In the genomic region with DNA sequence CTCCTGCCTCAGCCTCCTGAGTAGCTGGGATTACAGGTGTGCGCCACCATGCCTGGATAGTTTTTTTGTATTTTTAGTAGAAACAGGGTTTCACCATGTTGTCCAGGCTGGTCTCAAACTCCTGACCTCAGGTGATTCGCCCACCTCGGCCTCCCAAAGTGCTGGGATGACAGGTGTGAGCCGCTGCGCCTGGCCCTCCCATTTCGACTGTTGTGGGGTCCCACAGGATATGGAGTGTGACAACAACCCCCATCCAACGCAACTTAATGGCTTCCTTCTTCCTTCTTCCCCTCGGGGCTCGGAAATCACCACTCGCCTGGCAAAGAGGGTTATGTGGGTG, we compare ENCODE assay signal across 7 cellular contexts. TPM values are rescaled to one million over a fixed set of nuclear protein-coding genes. Genes with fewer than 3 reads are reported as not detected.
DNase-seq lines count a peak whose midpoint lies in the region; ATAC-seq, FAIRE-seq and TF ChIP-seq lines count a peak whose summit lies in the region.
"Not testable (repeated sequence)": the region's sequence is repeated elsewhere in the genome, so short reads cannot be mapped to it uniquely, and the experiment has no call there.

No MANE protein-coding gene starts in this region.

- H3K36me3 ChIP-seq in DOHH2 (ENCODE audit: control insufficient read depth, low read length); OCI-LY7 (ENCODE audit: insufficient read depth, low read length); liver (ENCODE audit: control insufficient read depth in 4 of 4, insufficient read depth in 3 of 4, low read depth in 1 of 4, low read length in 3 of 4); pancreas; transverse colon: not testable (repeated sequence)

- not testable (repeated sequence) for H4K20me1 ChIP-seq in DOHH2 (ENCODE audit: control insufficient read depth, insufficient read depth, low read depth, low read length); OCI-LY7 (ENCODE audit: insufficient read depth, low read length)

- peak overlapping the region; percentile 14; the same call in 1 of the 2 replicates for H3K4me3 ChIP-seq in DOHH2 (ENCODE audit: low read length)
- H3K4me3 ChIP-seq in OCI-LY7 (ENCODE audit: low read depth, low read length, poor library complexity, severe bottlenecking); liver (ENCODE audit: low read depth in 1 of 3, low read length in 3 of 3); pancreas; transverse colon: not testable (repeated sequence)

- H3K4me3 Mint-ChIP-seq in MCF 10A (ENCODE audit: unreplicated experiment): not testable (repeated sequence)

- FAIRE-seq in pancreas (lab: Jason Lieb, UNC): not testable (repeated sequence)

- intact Hi-C loops in OCI-LY7 (cut with micrococcal nuclease; ENCODE audit: unreplicated experiment); MCF 10A (cut with micrococcal nuclease); pancreas (cut with DNase I); transverse colon (cut with DNase I; ENCODE audit: low total_unique reads): not testable (repeated sequence)

- peak overlapping the region; percentile 39; the same call in 1 of the 2 replicates for H2AFZ ChIP-seq in OCI-LY7 (ENCODE audit: low read length)

- peak overlapping the region; percentile 22; the same call in 1 of the 2 replicates for H3K27ac ChIP-seq in DOHH2 (ENCODE audit: low read depth, low read length)
- not testable (repeated sequence) for H3K27ac ChIP-seq in OCI-LY7 (ENCODE audit: low read depth, low read length, poor library complexity, severe bottlenecking)
- peak overlapping the region; percentile 81 for H3K27ac ChIP-seq in epithelial cell of prostate
- peak overlapping the region; percentile 71 to 85 for H3K27ac ChIP-seq in liver (ENCODE audit: low read depth in 1 of 2, low read length in 2 of 2)
- peak overlapping the region; percentile 68 to 82 (median 80) for H3K27ac ChIP-seq in pancreas
- H3K27ac ChIP-seq in transverse colon: peak overlapping the region; percentile 65 to 80 (median 74)

- not testable (repeated sequence) for TF ChIP-seq EP300 in transverse colon (IDR thresholded peaks at IDR 0.05; ENCODE audit: low read depth)

- not testable (repeated sequence) for TF ChIP-seq CTCF in DOHH2 (IDR thresholded peaks at IDR 0.05; ENCODE audit: low read depth, low read length, poor library complexity, severe bottlenecking); OCI-LY7 (conservative IDR thresholded peaks at IDR 0.05; ENCODE audit: low read length); MCF 10A (IDR thresholded peaks at IDR 0.05; ENCODE audit: unreplicated experiment); liver (IDR thresholded peaks at IDR 0.05; ENCODE audit: low read depth, low read length, missing input control); pancreas (IDR thresholded peaks at IDR 0.05); transverse colon (IDR thresholded peaks at IDR 0.05)

- H3K36me3 Mint-ChIP-seq in MCF 10A (ENCODE audit: insufficient read depth, unreplicated experiment): peaks cover 15% of the 10 kb centered on the region

- not testable (repeated sequence) for H3K9ac ChIP-seq in liver (ENCODE audit: low read depth in 1 of 2, low read length in 2 of 2)

- peak overlapping the region; percentile 90 for H3K27ac Mint-ChIP-seq in MCF 10A (ENCODE audit: low read depth, unreplicated experiment)

- BruUV-seq in OCI-LY7 (replicated peaks; lab: Mats Ljungman, UMichigan); MCF 10A (replicated peaks; lab: Mats Ljungman, UMichigan): not testable (repeated sequence)

- TF ChIP-seq RAD21 in liver (IDR thresholded peaks at IDR 0.05): not testable (repeated sequence)

- DNase-seq in OCI-LY7 (ENCODE audit: low spot score); MCF 10A (ENCODE audit: unreplicated experiment); epithelial cell of prostate (ENCODE audit: low read depth, low spot score); pancreas; transverse colon: not testable (repeated sequence)

- H3K79me2 ChIP-seq in DOHH2 (ENCODE audit: control insufficient read depth, low read length); OCI-LY7 (ENCODE audit: insufficient read depth, low read depth, low read length): not testable (repeated sequence)

- H3K4me1 Mint-ChIP-seq in MCF 10A (ENCODE audit: insufficient read depth, unreplicated experiment): peaks cover 37% of the 10 kb centered on the region

- 71% methylated on average over 10 of the region's 10 CpGs for WGBS in liver
- WGBS in pancreas, 2 donors: 67 to 72% methylated on average over 10 of the region's 10 CpGs
- WGBS in transverse colon (ENCODE audit: low coverage in 1 of 2), 2 donors: 77% methylated on average over 10 of the region's 10 CpGs; no CpG with 5 or more reads in 1 of the 2 donors

- H3K9me3 ChIP-seq in DOHH2 (ENCODE audit: control insufficient read depth, insufficient read depth, low read length); OCI-LY7 (ENCODE audit: low read length); liver (ENCODE audit: control insufficient read depth in 4 of 4, low read length in 3 of 4); pancreas; transverse colon: not testable (repeated sequence)

- H3K4me2 ChIP-seq in DOHH2 (ENCODE audit: low read length): peak overlapping the region; percentile 49
- H3K4me2 ChIP-seq in OCI-LY7 (ENCODE audit: low read length): not testable (repeated sequence)

- H3K27me3 Mint-ChIP-seq in MCF 10A (ENCODE audit: insufficient read depth, unreplicated experiment): not testable (repeated sequence)

- not testable (repeated sequence) for H3F3A ChIP-seq in DOHH2 (ENCODE audit: control insufficient read depth, insufficient read depth)

- H3K9me3 Mint-ChIP-seq in MCF 10A (ENCODE audit: unreplicated experiment): not testable (repeated sequence)

- CTCF ChIA-PET in OCI-LY7 (lab: Charles Lee; ENCODE audit: unreplicated experiment): not testable (repeated sequence)
- CTCF ChIA-PET in MCF 10A (lab: Yijun Ruan, JAX): interaction anchor here (0.6 to 1.2 kb wide), 3 partner anchors 36 to 101 kb away, joined by 3 to 6 read pairs (median 5); no protein-coding TSS in a partner anchor

- TF ChIP-seq POLR2A in transverse colon (IDR thresholded peaks at IDR 0.05): not testable (repeated sequence)

- ATAC-seq in pancreas: not testable (repeated sequence)

- in situ Hi-C loops in transverse colon (cut with MboI; ENCODE audit: low pct_ligation_motif_present in 1 of 4, low pct_unique_long_range_greater_than_20kb in 1 of 4, low sequenced_read_pairs in 3 of 4): not testable (repeated sequence)

- not testable (repeated sequence) for H3K27me3 ChIP-seq in DOHH2 (ENCODE audit: control insufficient read depth, low read length); liver (ENCODE audit: control insufficient read depth in 4 of 4, insufficient read depth in 4 of 4, low read length in 3 of 4); pancreas; transverse colon

- H3K4me1 ChIP-seq in DOHH2 (ENCODE audit: control insufficient read depth, low read length): peaks cover 69% of the 10 kb centered on the region
- H3K4me1 ChIP-seq in OCI-LY7 (ENCODE audit: insufficient read depth, low read length, poor library complexity, severe bottlenecking): peaks cover 47% of the 10 kb centered on the region
- peaks cover 0 to 14% (median 7%) of the 10 kb centered on the region in 4 donors for H3K4me1 ChIP-seq in liver (ENCODE audit: control insufficient read depth in 4 of 4, insufficient read depth in 4 of 4, low read length in 3 of 4)
- H3K4me1 ChIP-seq in pancreas: not testable (repeated sequence)
- peaks cover 9 to 36% (median 19%) of the 10 kb centered on the region in 4 donors for H3K4me1 ChIP-seq in transverse colon

- not testable (repeated sequence) for H3K9me2 ChIP-seq in DOHH2 (replicated peaks; ENCODE audit: control insufficient read depth, low read length); OCI-LY7 (ENCODE audit: insufficient read depth, low read length)

- POLR2A ChIA-PET in OCI-LY7 (lab: Charles Lee): not testable (repeated sequence)
- POLR2A ChIA-PET in MCF 10A (lab: Yijun Ruan, JAX): interaction anchor here (0.6 to 4.1 kb wide), 6 partner anchors 25 to 240 kb away, joined by 3 to 28 read pairs (median 12); a partner anchor contains a TSS

RNA-seq across cellular contexts. Expression of a gene that starts 25.0 kb away (rescaled TPM):
- 12.2 and 18.4 TPM in 2 replicates for total RNA-seq in OCI-LY7 (2014; rRNA removed; shearing (Covaris generic))
- total RNA-seq in OCI-LY7 (2022) (34.2 and 43.2 TPM in 2 replicates), MCF 10A (2022) (120 and 161 TPM in 2 replicates), liver (10 to 100 TPM in 1 of 2 donors, 1 to 10 TPM in 1; 5.2 to 14.0 TPM), pancreas (10 to 100 TPM; 26.9 to 85.3 (median 32.3) TPM), transverse colon (100 to 1,000 TPM in 2 of 4 donors, 10 to 100 TPM in 2; 32.8 to 193 (median 101) TPM)
- polyA plus RNA-seq in liver (10 to 100 TPM; 58.1 to 65.2 TPM), pancreas (10 to 100 TPM; 17.6 to 37.3 TPM)

RNA-seq across cellular contexts. Expression of a gene that starts 56.5 kb away (rescaled TPM):
- 28.3 and 31.8 TPM in 2 replicates for total RNA-seq in OCI-LY7 (2014; rRNA removed; shearing (Covaris generic))
- total RNA-seq in OCI-LY7 (2022) (27.8 and 31.6 TPM in 2 replicates), MCF 10A (2022) (1.9 and 5.8 TPM in 2 replicates), liver (1 to 10 TPM; 5.7 to 6.2 TPM), pancreas (10 to 100 TPM in 1 of 6 donors, 1 to 10 TPM in 5; 3.9 to 10.6 (median 4.5) TPM), transverse colon (10 to 100 TPM in 2 of 4 donors, 1 to 10 TPM in 2; 4.9 to 12.3 (median 8.6) TPM)
- polyA plus RNA-seq in liver (1 to 10 TPM; 2.5 to 5.0 TPM), pancreas (1 to 10 TPM; 4.0 to 4.6 TPM)
